In the genomic region with DNA sequence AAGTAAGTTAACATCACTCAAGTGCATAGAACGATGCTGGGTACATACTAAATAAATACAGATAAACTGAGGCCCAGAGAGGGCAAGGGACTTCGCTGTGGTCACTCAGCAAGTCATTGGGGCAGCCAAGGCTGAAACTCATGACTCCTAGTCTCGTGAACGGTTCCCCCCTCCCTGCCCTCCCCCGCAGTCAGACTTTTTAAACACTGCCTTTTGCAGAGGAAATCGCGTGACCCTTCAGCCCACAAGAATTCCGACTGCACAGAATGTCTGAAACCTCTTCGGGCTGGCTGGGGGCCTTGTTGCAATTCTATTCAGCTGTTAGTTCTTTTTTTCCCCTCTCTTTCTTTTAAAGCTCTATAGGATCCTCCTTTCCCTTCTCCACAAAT, we compare ENCODE assay signal across 8 cellular contexts. TPM values are rescaled to one million over a fixed set of nuclear protein-coding genes. Genes with fewer than 3 reads are reported as not detected.
DNase-seq lines count a peak whose midpoint lies in the region; ATAC-seq and TF ChIP-seq lines count a peak whose summit lies in the region.

No MANE protein-coding gene starts in this region.

- H3K4me3 ChIP-seq in epithelial cell of proximal tubule (ENCODE audit: low read depth, low read length) (no peak overlapping the region), upper lobe of left lung (no peak overlapping the region)

- H3K9me3 Mint-ChIP-seq in WTC11, result no peaks in the 10 kb centered on the region

- TF ChIP-seq EP300 in upper lobe of left lung (IDR thresholded peaks at IDR 0.05), result peak in 2 of 4 donors; percentile 53 to 68

- H3K4me3 Mint-ChIP-seq in WTC11, result no peak overlapping the region

- no peaks in the 10 kb centered on the region for H3K36me3 Mint-ChIP-seq in WTC11

- peaks cover 3% of the 10 kb centered on the region; the same call in 1 of the 2 replicates for H3K4me1 Mint-ChIP-seq in WTC11

- peak; percentile 69 for DNase-seq in activated naive CD4-positive, alpha-beta T cell treated with Interleukin-2 at 50 U/mL for 16 hours
- DNase-seq in activated naive CD4-positive, alpha-beta T cell (lab: John Stamatoyannopoulos, UW), result no peak
- DNase-seq in WTC11 (ENCODE audit: low spot score), result no peak
- peak; percentile 86 for DNase-seq in epithelial cell of proximal tubule (ENCODE audit: low read depth)
- DNase-seq in omental fat pad (ENCODE audit: low spot score), result peak; percentile 39
- DNase-seq in upper lobe of left lung, result peak in 1 of 2 donors; percentile 89

- H3K27me3 Mint-ChIP-seq in WTC11 (ENCODE audit: low read depth), result no peaks in the 10 kb centered on the region

- H3K9me3 ChIP-seq in upper lobe of left lung, result no peaks in the 10 kb centered on the region

- ATAC-seq in HG03175 (IDR thresholded peaks at IDR 0.05; ENCODE audit: unreplicated experiment) (peak; percentile 39), WTC11 (no peak), omental fat pad (ENCODE audit: low FRiP score) (peak; percentile 32), upper lobe of left lung (ENCODE audit: low FRiP score in 2 of 2) (peak; percentile 53 to 60), HG03469 (IDR thresholded peaks at IDR 0.05; ENCODE audit: unreplicated experiment) (no peak)

- H3K27ac Mint-ChIP-seq in WTC11, result peak overlapping the region; percentile 50; the same call in 1 of the 2 replicates

- CTCF ChIA-PET in WTC11 (lab: Charles Lee), result interaction anchor here (0.8 kb wide), 1 partner anchor 40 kb away, joined by 3 read pairs; no protein-coding TSS in a partner anchor

- H3K4me1 ChIP-seq in upper lobe of left lung, result peaks cover 66 to 78% (median 72%) of the 10 kb centered on the region in 4 donors

- no peak for TF ChIP-seq POLR2A in upper lobe of left lung (IDR thresholded peaks at IDR 0.05)

- no peak for TF ChIP-seq CTCF in WTC11 (IDR thresholded peaks at IDR 0.05)
- TF ChIP-seq CTCF in epithelial cell of proximal tubule (conservative IDR thresholded peaks at IDR 0.05; ENCODE audit: low read depth, low read length), result no peak
- TF ChIP-seq CTCF in omental fat pad (IDR thresholded peaks at IDR 0.05), result no peak
- TF ChIP-seq CTCF in upper lobe of left lung (IDR thresholded peaks at IDR 0.05), result no peak

- H3K36me3 ChIP-seq in upper lobe of left lung, result no peaks in the 10 kb centered on the region

- 9 to 12% methylated on average over 9 of the region's 9 CpGs for WGBS in upper lobe of left lung, 2 donors

- no peaks in the 10 kb centered on the region for H3K27me3 ChIP-seq in upper lobe of left lung

- POLR2A ChIA-PET in WTC11 (lab: Charles Lee), result no interaction called here

- peak overlapping the region; percentile 76 to 87 (median 84) for H3K27ac ChIP-seq in upper lobe of left lung

TF ChIP-seq in WTC11, 78 proteins besides CTCF, POLR2A, EP300 and RAD21:
- TF ChIP-seq, protein P1, sequence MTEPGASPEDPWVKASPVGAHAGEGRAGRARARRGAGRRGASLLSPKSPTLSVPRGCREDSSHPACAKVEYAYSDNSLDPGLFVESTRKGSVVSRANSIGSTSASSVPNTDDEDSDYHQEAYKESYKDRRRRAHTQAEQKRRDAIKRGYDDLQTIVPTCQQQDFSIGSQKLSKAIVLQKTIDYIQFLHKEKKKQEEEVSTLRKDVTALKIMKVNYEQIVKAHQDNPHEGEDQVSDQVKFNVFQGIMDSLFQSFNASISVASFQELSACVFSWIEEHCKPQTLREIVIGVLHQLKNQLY (CRISPR knock-in tag; IDR thresholded peaks at IDR 0.05), result no peak
- no peak for TF ChIP-seq CREM (CRISPR knock-in tag; IDR thresholded peaks at IDR 0.05)
TF ChIP-seq in WTC11: peak in this region for 0.

RNA-seq across cellular contexts. Expression of a gene that starts 28.1 kb away (rescaled TPM):
- total RNA-seq in WTC11 (2021), result 19.2 to 23.0 TPM (median 21.4 TPM) in 3 replicates
- total RNA-seq in epithelial cell of proximal tubule, result 23.5 and 38.0 TPM in 2 replicates
- 10 to 100 TPM; 11.8 to 52.1 (median 29.0) TPM for total RNA-seq in omental fat pad
- 100 to 1,000 TPM in 2 of 6 donors, 10 to 100 TPM in 4; 33.8 to 144 (median 59.7) TPM for total RNA-seq in upper lobe of left lung

Comparison
In these comparisons a context has a peak if more than half of its experiments do, and no peak if none do; other contexts are left out.
1. DNase-seq: peak in activated naive CD4-positive, alpha-beta T cell treated with Interleukin-2 at 50 U/mL for 16 hours (single experiment), epithelial cell of proximal tubule (single experiment) and omental fat pad (single experiment); none in activated naive CD4-positive, alpha-beta T cell (0 of 4) and WTC11 (single experiment).
2. ATAC-seq: peak in HG03175 (single experiment), omental fat pad (single experiment) and upper lobe of left lung (2 of 2); none in WTC11 (single experiment) and HG03469 (single experiment).